ENCODE assay signal across 30 cellular contexts in the genomic region with DNA sequence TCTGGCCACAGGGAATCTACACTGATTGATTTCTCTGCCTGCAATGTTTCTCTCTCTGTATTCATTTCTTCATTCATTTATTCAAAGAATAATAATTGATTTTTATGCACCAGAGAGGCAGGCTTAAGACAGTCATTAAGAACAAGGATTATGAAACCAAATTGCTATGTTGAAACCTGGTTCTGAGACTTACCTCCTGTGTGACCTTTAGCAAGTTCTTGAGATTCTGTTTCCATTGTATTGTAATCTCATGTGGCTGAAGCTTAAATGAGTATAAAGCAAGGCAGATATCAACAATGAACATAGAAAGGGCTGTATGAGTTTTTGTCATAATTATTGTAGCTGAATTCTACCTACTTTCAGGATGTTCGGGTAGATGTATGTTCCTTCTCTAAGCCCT.
"Had no signal": no experiment of that assay in that cellular context is flagged by ENCODE, and none has a peak within 500 bp of the region (broad histone marks: within the 10 kb centered on the region; RNA-seq: fewer than 3 reads in every experiment).

No MANE protein-coding gene starts in this region.

- H3K9me3 ChIP-seq: left lung, lower lobe of right lung, neutrophil, right atrium auricular region, right lobe of liver, stomach, testis, thyroid gland, transverse colon, upper lobe of left lung, vagina had no signal

- H3K4me2 ChIP-seq: neural progenitor cell, smooth muscle cell had no signal

- H3K4me3 Mint-ChIP-seq: immature natural killer cell; naive B cell; natural killer cell; nephron progenitor cell; neural progenitor cell; stimulated activated naive B cell treated with anti-CD40 and anti-IgM and Interleukin-4, amounts not matched to agents 10 μg/mL and 1 μg/mL and 100 μg/mL, for 72 hours had no signal

- H3K27me3 Mint-ChIP-seq: naive B cell; progenitor cell of endocrine pancreas; stimulated activated naive B cell treated with anti-CD40 and anti-IgM and Interleukin-4, amounts not matched to agents 10 μg/mL and 1 μg/mL and 100 μg/mL, for 72 hours had no signal

- H3K36me3 ChIP-seq: left lung, lower lobe of right lung, neural progenitor cell, neutrophil, right atrium auricular region, right lobe of liver, stomach, thyroid gland, transverse colon, upper lobe of left lung, vagina had no signal

- H3K9ac ChIP-seq: neural progenitor cell, parathyroid adenoma had no signal

- H3K4me1 Mint-ChIP-seq: naive B cell had no signal

- H3K79me2 ChIP-seq: parathyroid adenoma had no signal

- H3K4me3 ChIP-seq: left lung, lower lobe of right lung, neural progenitor cell, right atrium auricular region, right lobe of liver, smooth muscle cell, stomach, testis, thyroid gland, transverse colon, upper lobe of left lung, vagina had no signal

- H3K4me1 ChIP-seq: left lung, lower lobe of right lung, parathyroid adenoma, right atrium auricular region, right lobe of liver, stomach, testis, thyroid gland, transverse colon, upper lobe of left lung, vagina had no signal

- ATAC-seq: left colon; left lung; lower lobe of right lung; natural killer cell; right lobe of liver; stimulated activated naive B cell treated with anti-CD40 and anti-IgM and Interleukin-4, amounts not matched to agents 10 μg/mL and 1 μg/mL and 100 μg/mL, for 72 hours; stimulated activated naive CD8-positive, alpha-beta T cell treated with anti-CD3 and anti-CD28 coated beads, Interleukin-15, Interleukin-2, amounts not matched to agents 100 U/mL and 50 U/mL, for 24 hours had no signal

- H3K27ac Mint-ChIP-seq: immature natural killer cell; naive B cell; natural killer cell; nephron progenitor cell; neural progenitor cell; progenitor cell of endocrine pancreas; stimulated activated naive B cell treated with anti-CD40 and anti-IgM and Interleukin-4, amounts not matched to agents 10 μg/mL and 1 μg/mL and 100 μg/mL, for 72 hours had no signal

- FAIRE-seq: islet of Langerhans, kidney had no signal

- DNase-seq: hypothalamus; immature natural killer cell; kidney; left colon; left lung; lower lobe of right lung; mammary epithelial cell; mesenchymal stem cell; naive B cell; natural killer cell; nephron progenitor cell; occipital lobe; right lobe of liver; stimulated activated CD4-positive, alpha-beta T cell treated with anti-CD3 and anti-CD28 coated beads, Interleukin-1b, Interleukin-23, amount 100 ng/mL, for 48 hours; stimulated activated CD4-positive, alpha-beta T cell treated with anti-CD3 and anti-CD28 coated beads, Interleukin-2, amount 100 ng/mL, for 48 hours; stimulated activated naive B cell treated with anti-CD40 and anti-IgM and Interleukin-4, amounts not matched to agents 10 μg/mL and 1 μg/mL and 100 μg/mL, for 72 hours; stimulated activated naive CD8-positive, alpha-beta T cell treated with anti-CD3 and anti-CD28 coated beads, Interleukin-15, Interleukin-2, amounts not matched to agents 100 U/mL and 50 U/mL, for 24 hours; stomach; testis; thyroid gland; transverse colon; upper lobe of left lung had no signal

- H3K27me3 ChIP-seq: left lung, neural progenitor cell, neutrophil, right atrium auricular region, right lobe of liver, stomach, testis, thyroid gland, transverse colon, upper lobe of left lung, vagina had no signal

- H3K27ac ChIP-seq: left lung, lower lobe of right lung, neural progenitor cell, neutrophil, parathyroid adenoma, right atrium auricular region, right lobe of liver, stomach, testis, thyroid gland, transverse colon, upper lobe of left lung, vagina had no signal

- H3K36me3 Mint-ChIP-seq: immature natural killer cell; naive B cell; natural killer cell; neural progenitor cell; stimulated activated naive B cell treated with anti-CD40 and anti-IgM and Interleukin-4, amounts not matched to agents 10 μg/mL and 1 μg/mL and 100 μg/mL, for 72 hours had no signal

- H3K9me3 Mint-ChIP-seq: nephron progenitor cell, neural progenitor cell had no signal

- H2AFZ ChIP-seq: neural progenitor cell, parathyroid adenoma had no signal
